In the genomic region with DNA sequence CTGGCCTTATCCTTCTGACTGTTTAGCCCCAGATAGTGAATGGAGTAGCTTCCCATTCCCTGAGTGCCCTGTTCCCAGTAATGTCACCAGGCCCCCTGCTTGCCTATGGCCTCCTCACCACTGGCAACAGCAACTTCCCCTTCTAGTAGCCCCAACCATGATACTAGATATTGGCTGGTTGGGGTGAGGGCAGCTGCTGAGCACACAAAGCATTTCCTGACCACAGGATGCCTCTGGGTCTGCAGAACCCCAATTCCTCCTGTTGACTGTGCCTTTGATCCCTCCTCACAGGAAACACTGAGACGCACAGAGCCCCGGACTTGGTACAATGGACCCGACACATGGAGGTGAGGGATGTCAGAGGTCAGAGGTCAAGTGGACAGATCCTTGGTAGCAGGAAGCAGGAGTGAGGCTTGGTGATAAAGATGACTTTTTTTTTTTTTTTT, we compare ENCODE assay signal across 1 cellular context.
TF ChIP-seq lines count a peak whose summit lies in the region.

No MANE protein-coding gene starts in this region.

TF ChIP-seq in HepG2, 621 proteins besides CTCF, POLR2A, EP300 and RAD21 (continues in another document):
- TF ChIP-seq ZMAT3 (CRISPR knock-in tag; conservative IDR thresholded peaks at IDR 0.05) (no peak), FOXK1 (CRISPR knock-in tag; IDR thresholded peaks at IDR 0.05; ENCODE audit: borderline replicate concordance, low read depth) (peak; percentile 26; the same call in 1 of the 2 replicates), KDM6A (CRISPR knock-in tag; IDR thresholded peaks at IDR 0.05; ENCODE audit: low read depth) (peak; percentile 66), KDM4B (CRISPR knock-in tag; IDR thresholded peaks at IDR 0.05) (no peak), CHD4 (IDR thresholded peaks at IDR 0.05; ENCODE audit: borderline replicate concordance, low read length) (peak; percentile 68), MED8 (CRISPR knock-in tag; IDR thresholded peaks at IDR 0.05; ENCODE audit: insufficient replicate concordance) (peak; percentile 81), ZNF274 (CRISPR knock-in tag; IDR thresholded peaks at IDR 0.05) (no peak), TCF7 (IDR thresholded peaks at IDR 0.05; ENCODE audit: low read depth) (peak; percentile 90), ESRRA (CRISPR knock-in tag; IDR thresholded peaks at IDR 0.05; ENCODE audit: low read depth) (peak; percentile 93), ELF3 (CRISPR knock-in tag; IDR thresholded peaks at IDR 0.05) (peak; percentile 90), NCOA2 (CRISPR knock-in tag; IDR thresholded peaks at IDR 0.05) (peak; percentile 79), ATF7 (IDR thresholded peaks at IDR 0.05) (no peak), ATF7 (CRISPR knock-in tag; IDR thresholded peaks at IDR 0.05) (0 out of 2 replicates have a peak, but pooled peaks have one; percentile 26), ZSCAN25 (CRISPR knock-in tag; IDR thresholded peaks at IDR 0.05) (peak; percentile 35; the same call in 1 of the 2 replicates), SAP130 (CRISPR knock-in tag; IDR thresholded peaks at IDR 0.05; ENCODE audit: low read depth) (peak; percentile 61), GPBP1L1 (CRISPR knock-in tag; IDR thresholded peaks at IDR 0.05) (no peak), MAX (IDR thresholded peaks at IDR 0.05) (peak; percentile 64; the same call in 1 of the 2 replicates), SALL1 (CRISPR knock-in tag; IDR thresholded peaks at IDR 0.05) (peak; percentile 80), CREB1 (IDR thresholded peaks at IDR 0.05) (no peak), CREB1 (CRISPR knock-in tag; IDR thresholded peaks at IDR 0.05) (0 out of 2 replicates have a peak, but pooled peaks have one; percentile 28), HNF4A (CRISPR knock-in tag; IDR thresholded peaks at IDR 0.05) (peak; percentile 95), ZNF777 (CRISPR knock-in tag; IDR thresholded peaks at IDR 0.05) (0 out of 2 replicates have a peak, but pooled peaks have one; percentile 12), HMG20A (CRISPR knock-in tag; IDR thresholded peaks at IDR 0.05; ENCODE audit: borderline replicate concordance) (peak; percentile 29; the same call in 1 of the 2 replicates), NR2F6 (IDR thresholded peaks at IDR 0.05) (peak; percentile 99), NR2F6 (CRISPR knock-in tag; IDR thresholded peaks at IDR 0.05) (peak; percentile 99), HDAC1 (CRISPR knock-in tag; IDR thresholded peaks at IDR 0.05) (peak; percentile 67), CREM (IDR thresholded peaks at IDR 0.05) (peak; percentile 69; the same call in 1 of the 2 replicates), CREM (CRISPR knock-in tag; IDR thresholded peaks at IDR 0.05) (no peak), HNF1A (IDR thresholded peaks at IDR 0.05; ENCODE audit: low read depth) (no peak), HNF1A (CRISPR knock-in tag; IDR thresholded peaks at IDR 0.05; ENCODE audit: borderline replicate concordance) (peak; percentile 34; the same call in 1 of the 2 replicates), SIN3A (IDR thresholded peaks at IDR 0.05; ENCODE audit: borderline replicate concordance, low read depth, low read length) (peak; percentile 53; the same call in 1 of the 2 replicates), ZNF34 (CRISPR knock-in tag; IDR thresholded peaks at IDR 0.05; ENCODE audit: borderline replicate concordance) (peak; percentile 25; the same call in 1 of the 2 replicates), MIER2 (CRISPR knock-in tag; IDR thresholded peaks at IDR 0.05) (peak; percentile 47; the same call in 1 of the 2 replicates), TGIF2 (CRISPR knock-in tag; IDR thresholded peaks at IDR 0.05) (peak; percentile 61; the same call in 1 of the 2 replicates), JUND (CRISPR knock-in tag; IDR thresholded peaks at IDR 0.05) (peak; percentile 31; the same call in 1 of the 2 replicates), BCL6 (CRISPR knock-in tag; IDR thresholded peaks at IDR 0.05) (peak; percentile 63), NKX3-1 (CRISPR knock-in tag; IDR thresholded peaks at IDR 0.05) (0 out of 2 replicates have a peak, but pooled peaks have one; percentile 37), ERF (CRISPR knock-in tag; IDR thresholded peaks at IDR 0.05) (peak; percentile 47), SOX5 (CRISPR knock-in tag; IDR thresholded peaks at IDR 0.05; ENCODE audit: borderline replicate concordance) (peak; percentile 71; the same call in 1 of the 2 replicates), FOXO1 (CRISPR knock-in tag; IDR thresholded peaks at IDR 0.05) (peak; percentile 86), GFI1 (CRISPR knock-in tag; IDR thresholded peaks at IDR 0.05; ENCODE audit: borderline replicate concordance) (0 out of 2 replicates have a peak, but pooled peaks have one; percentile 62), BRD4 (CRISPR knock-in tag; IDR thresholded peaks at IDR 0.05) (0 out of 2 replicates have a peak, but pooled peaks have one; percentile 28), SPEN (CRISPR knock-in tag; IDR thresholded peaks at IDR 0.05; ENCODE audit: low read depth) (no peak), FOSL2 (CRISPR knock-in tag; IDR thresholded peaks at IDR 0.05) (peak; percentile 46; the same call in 1 of the 2 replicates), TBX2 (CRISPR knock-in tag; IDR thresholded peaks at IDR 0.05; ENCODE audit: borderline replicate concordance) (peak; percentile 48)
- TF ChIP-seq, protein P1, sequence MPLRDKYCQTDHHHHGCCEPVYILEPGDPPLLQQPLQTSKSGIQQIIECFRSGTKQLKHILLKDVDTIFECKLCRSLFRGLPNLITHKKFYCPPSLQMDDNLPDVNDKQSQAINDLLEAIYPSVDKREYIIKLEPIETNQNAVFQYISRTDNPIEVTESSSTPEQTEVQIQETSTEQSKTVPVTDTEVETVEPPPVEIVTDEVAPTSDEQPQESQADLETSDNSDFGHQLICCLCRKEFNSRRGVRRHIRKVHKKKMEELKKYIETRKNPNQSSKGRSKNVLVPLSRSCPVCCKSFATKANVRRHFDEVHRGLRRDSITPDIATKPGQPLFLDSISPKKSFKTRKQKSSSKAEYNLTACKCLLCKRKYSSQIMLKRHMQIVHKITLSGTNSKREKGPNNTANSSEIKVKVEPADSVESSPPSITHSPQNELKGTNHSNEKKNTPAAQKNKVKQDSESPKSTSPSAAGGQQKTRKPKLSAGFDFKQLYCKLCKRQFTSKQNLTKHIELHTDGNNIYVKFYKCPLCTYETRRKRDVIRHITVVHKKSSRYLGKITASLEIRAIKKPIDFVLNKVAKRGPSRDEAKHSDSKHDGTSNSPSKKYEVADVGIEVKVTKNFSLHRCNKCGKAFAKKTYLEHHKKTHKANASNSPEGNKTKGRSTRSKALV (CRISPR knock-in tag; IDR thresholded peaks at IDR 0.05), result no peak
- TF ChIP-seq, protein P2, sequence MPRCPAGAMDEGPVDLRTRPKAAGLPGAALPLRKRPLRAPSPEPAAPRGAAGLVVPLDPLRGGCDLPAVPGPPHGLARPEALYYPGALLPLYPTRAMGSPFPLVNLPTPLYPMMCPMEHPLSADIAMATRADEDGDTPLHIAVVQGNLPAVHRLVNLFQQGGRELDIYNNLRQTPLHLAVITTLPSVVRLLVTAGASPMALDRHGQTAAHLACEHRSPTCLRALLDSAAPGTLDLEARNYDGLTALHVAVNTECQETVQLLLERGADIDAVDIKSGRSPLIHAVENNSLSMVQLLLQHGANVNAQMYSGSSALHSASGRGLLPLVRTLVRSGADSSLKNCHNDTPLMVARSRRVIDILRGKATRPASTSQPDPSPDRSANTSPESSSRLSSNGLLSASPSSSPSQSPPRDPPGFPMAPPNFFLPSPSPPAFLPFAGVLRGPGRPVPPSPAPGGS (CRISPR knock-in tag; IDR thresholded peaks at IDR 0.05), result 0 out of 2 replicates have a peak, but pooled peaks have one; percentile 7
- TF ChIP-seq, protein P3, sequence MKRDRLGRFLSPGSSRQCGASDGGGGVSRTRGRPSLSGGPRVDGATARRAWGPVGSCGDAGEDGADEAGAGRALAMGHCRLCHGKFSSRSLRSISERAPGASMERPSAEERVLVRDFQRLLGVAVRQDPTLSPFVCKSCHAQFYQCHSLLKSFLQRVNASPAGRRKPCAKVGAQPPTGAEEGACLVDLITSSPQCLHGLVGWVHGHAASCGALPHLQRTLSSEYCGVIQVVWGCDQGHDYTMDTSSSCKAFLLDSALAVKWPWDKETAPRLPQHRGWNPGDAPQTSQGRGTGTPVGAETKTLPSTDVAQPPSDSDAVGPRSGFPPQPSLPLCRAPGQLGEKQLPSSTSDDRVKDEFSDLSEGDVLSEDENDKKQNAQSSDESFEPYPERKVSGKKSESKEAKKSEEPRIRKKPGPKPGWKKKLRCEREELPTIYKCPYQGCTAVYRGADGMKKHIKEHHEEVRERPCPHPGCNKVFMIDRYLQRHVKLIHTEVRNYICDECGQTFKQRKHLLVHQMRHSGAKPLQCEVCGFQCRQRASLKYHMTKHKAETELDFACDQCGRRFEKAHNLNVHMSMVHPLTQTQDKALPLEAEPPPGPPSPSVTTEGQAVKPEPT (CRISPR knock-in tag; IDR thresholded peaks at IDR 0.05; ENCODE audit: low read depth), result no peak
- TF ChIP-seq, protein P4, sequence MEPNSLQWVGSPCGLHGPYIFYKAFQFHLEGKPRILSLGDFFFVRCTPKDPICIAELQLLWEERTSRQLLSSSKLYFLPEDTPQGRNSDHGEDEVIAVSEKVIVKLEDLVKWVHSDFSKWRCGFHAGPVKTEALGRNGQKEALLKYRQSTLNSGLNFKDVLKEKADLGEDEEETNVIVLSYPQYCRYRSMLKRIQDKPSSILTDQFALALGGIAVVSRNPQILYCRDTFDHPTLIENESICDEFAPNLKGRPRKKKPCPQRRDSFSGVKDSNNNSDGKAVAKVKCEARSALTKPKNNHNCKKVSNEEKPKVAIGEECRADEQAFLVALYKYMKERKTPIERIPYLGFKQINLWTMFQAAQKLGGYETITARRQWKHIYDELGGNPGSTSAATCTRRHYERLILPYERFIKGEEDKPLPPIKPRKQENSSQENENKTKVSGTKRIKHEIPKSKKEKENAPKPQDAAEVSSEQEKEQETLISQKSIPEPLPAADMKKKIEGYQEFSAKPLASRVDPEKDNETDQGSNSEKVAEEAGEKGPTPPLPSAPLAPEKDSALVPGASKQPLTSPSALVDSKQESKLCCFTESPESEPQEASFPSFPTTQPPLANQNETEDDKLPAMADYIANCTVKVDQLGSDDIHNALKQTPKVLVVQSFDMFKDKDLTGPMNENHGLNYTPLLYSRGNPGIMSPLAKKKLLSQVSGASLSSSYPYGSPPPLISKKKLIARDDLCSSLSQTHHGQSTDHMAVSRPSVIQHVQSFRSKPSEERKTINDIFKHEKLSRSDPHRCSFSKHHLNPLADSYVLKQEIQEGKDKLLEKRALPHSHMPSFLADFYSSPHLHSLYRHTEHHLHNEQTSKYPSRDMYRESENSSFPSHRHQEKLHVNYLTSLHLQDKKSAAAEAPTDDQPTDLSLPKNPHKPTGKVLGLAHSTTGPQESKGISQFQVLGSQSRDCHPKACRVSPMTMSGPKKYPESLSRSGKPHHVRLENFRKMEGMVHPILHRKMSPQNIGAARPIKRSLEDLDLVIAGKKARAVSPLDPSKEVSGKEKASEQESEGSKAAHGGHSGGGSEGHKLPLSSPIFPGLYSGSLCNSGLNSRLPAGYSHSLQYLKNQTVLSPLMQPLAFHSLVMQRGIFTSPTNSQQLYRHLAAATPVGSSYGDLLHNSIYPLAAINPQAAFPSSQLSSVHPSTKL (CRISPR knock-in tag; IDR thresholded peaks at IDR 0.05), result peak; percentile 71
- TF ChIP-seq, protein P5, sequence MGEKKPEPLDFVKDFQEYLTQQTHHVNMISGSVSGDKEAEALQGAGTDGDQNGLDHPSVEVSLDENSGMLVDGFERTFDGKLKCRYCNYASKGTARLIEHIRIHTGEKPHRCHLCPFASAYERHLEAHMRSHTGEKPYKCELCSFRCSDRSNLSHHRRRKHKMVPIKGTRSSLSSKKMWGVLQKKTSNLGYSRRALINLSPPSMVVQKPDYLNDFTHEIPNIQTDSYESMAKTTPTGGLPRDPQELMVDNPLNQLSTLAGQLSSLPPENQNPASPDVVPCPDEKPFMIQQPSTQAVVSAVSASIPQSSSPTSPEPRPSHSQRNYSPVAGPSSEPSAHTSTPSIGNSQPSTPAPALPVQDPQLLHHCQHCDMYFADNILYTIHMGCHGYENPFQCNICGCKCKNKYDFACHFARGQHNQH (CRISPR knock-in tag; IDR thresholded peaks at IDR 0.05), result peak; percentile 62; the same call in 1 of the 2 replicates
- TF ChIP-seq, protein P6, sequence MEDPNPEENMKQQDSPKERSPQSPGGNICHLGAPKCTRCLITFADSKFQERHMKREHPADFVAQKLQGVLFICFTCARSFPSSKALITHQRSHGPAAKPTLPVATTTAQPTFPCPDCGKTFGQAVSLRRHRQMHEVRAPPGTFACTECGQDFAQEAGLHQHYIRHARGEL (CRISPR knock-in tag; IDR thresholded peaks at IDR 0.05), result no peak
